ENCODE assay signal across 22 cellular contexts in the genomic region with DNA sequence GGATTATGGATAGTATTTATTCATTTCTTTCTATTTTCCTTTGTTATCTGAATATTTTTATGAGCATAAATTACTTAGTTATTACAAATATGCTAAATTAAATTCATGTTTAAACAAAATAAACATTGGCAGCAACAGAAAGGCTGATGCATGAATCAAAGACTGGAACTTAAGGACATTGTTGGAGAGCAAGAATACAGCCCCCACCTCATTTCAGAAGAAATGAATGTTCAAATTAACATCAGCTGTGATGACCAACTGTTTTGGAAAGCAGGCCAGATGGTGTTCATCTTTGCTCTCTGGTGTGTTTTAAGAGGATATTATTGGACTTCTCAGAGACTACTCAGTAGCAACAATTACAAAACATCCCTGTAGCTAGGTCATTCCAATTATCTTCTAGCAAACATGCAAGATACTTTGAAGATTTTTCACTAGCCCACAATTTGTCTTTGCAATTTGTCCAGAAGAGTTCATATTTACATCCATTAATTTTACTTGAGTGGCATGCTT.
"Had no signal": no experiment of that assay in that cellular context is flagged by ENCODE, and none has a peak within 500 bp of the region (broad histone marks: within the 10 kb centered on the region; RNA-seq: fewer than 3 reads in every experiment).

No MANE protein-coding gene starts in this region.

- H3K79me2 ChIP-seq: hepatocyte had no signal

- H3K27ac Mint-ChIP-seq: activated B cell treated with CpG ODN at 0.5 μM for 24 hours; activated CD8-positive, alpha-beta T cell treated with anti-CD3 and anti-CD28 coated beads, Interleukin-2, amount 10 ng/mL, durations not matched to agents 7 days and 5 days; activated naive CD4-positive, alpha-beta T cell treated with anti-CD3 and anti-CD28 coated beads, Interleukin-2, amount 50 U/mL, for 72 hours; naive B cell; stimulated activated naive CD8-positive, alpha-beta T cell treated with anti-CD3 and anti-CD28 coated beads, Interleukin-15, amount 100 ng/mL, for 72 hours; type B pancreatic cell had no signal

- H3K36me3 Mint-ChIP-seq: brain, naive B cell, type B pancreatic cell had no signal

- H3K4me1 ChIP-seq: esophagus squamous epithelium had no signal

- H3K27me3 ChIP-seq: esophagus squamous epithelium, hepatocyte, ovary, sigmoid colon had no signal

- H3K4me3 Mint-ChIP-seq: activated B cell treated with CpG ODN at 0.5 μM for 24 hours; activated CD8-positive, alpha-beta T cell treated with anti-CD3 and anti-CD28 coated beads, Interleukin-2, amount 10 ng/mL, durations not matched to agents 7 days and 5 days; central memory CD8-positive, alpha-beta T cell; naive B cell; stimulated activated naive CD8-positive, alpha-beta T cell treated with anti-CD3 and anti-CD28 coated beads, Interleukin-15, amount 100 ng/mL, for 72 hours; type B pancreatic cell had no signal

- H3K4me1 Mint-ChIP-seq: activated B cell treated with CpG ODN at 0.5 μM for 24 hours; central memory CD8-positive, alpha-beta T cell; naive B cell had no signal

- H3K9me3 ChIP-seq: esophagus squamous epithelium, ovary, sigmoid colon had no signal

- H3K36me3 ChIP-seq: esophagus squamous epithelium, ovary, sigmoid colon had no signal

- DNase-seq: activated B cell treated with CpG ODN at 0.5 μM for 24 hours; activated CD4-positive, alpha-beta T cell treated with anti-CD3 and anti-CD28 coated beads for 48 hours; activated CD8-positive, alpha-beta memory T cell treated with anti-CD3 and anti-CD28 coated beads, Interleukin-2, amount 50 U/mL, for 4 hours; activated CD8-positive, alpha-beta T cell treated with anti-CD3 and anti-CD28 coated beads, Interleukin-2, amount 10 ng/mL, durations not matched to agents 7 days and 5 days; activated effector memory CD4-positive, alpha-beta T cell treated with anti-CD3 and anti-CD28 coated beads, Interleukin-2, amount 50 U/mL, for 16 hours; activated T-cell treated with anti-CD3 and anti-CD28 coated beads, Interleukin-2, amount 50 U/mL, for 48 hours; amygdala; cortex of kidney; effector CD4-positive, alpha-beta T cell; esophagus squamous epithelium; islet precursor cell; naive B cell; ovary; sigmoid colon; stimulated activated CD4-positive, alpha-beta T cell treated with anti-CD3 and anti-CD28 coated beads, Interleukin-1b, Interleukin-23, amount 100 ng/mL, for 48 hours; stimulated activated naive CD8-positive, alpha-beta T cell treated with anti-CD3 and anti-CD28 coated beads, Interleukin-15, amount 100 ng/mL, for 72 hours had no signal

- H3K9me3 Mint-ChIP-seq: activated B cell treated with CpG ODN at 0.5 μM for 24 hours; central memory CD8-positive, alpha-beta T cell; stimulated activated naive CD8-positive, alpha-beta T cell treated with anti-CD3 and anti-CD28 coated beads, Interleukin-15, amount 100 ng/mL, for 72 hours; type B pancreatic cell had no signal

- ATAC-seq: activated CD8-positive, alpha-beta T cell treated with anti-CD3 and anti-CD28 coated beads, Interleukin-2, amount 10 ng/mL, durations not matched to agents 7 days and 5 days; activated naive CD4-positive, alpha-beta T cell treated with anti-CD3 and anti-CD28 coated beads, Interleukin-2, amount 50 U/mL, for 72 hours; stimulated activated naive CD8-positive, alpha-beta T cell treated with anti-CD3 and anti-CD28 coated beads, Interleukin-15, amount 100 ng/mL, for 72 hours had no signal

- H3K27ac ChIP-seq: esophagus squamous epithelium, hepatocyte, ovary, sigmoid colon had no signal

- H3K4me3 ChIP-seq: esophagus squamous epithelium, hepatocyte, lung, ovary, sigmoid colon had no signal

- H2AFZ ChIP-seq: hepatocyte had no signal

- H3K4me2 ChIP-seq: hepatocyte had no signal
